Comparison of ENCODE assay signal across 21 cellular contexts in genomic region chr5:124783285-124783684, GRCh38. TPM values are rescaled to one million over a fixed set of nuclear protein-coding genes. Genes with fewer than 3 reads are reported as not detected.
"Had no signal": no experiment of that assay in that cellular context is flagged by ENCODE, and none has a peak within 500 bp of the region (broad histone marks: within the 10 kb centered on the region; RNA-seq: fewer than 3 reads in every experiment).

No MANE protein-coding gene starts in this region.

- H3K79me2 ChIP-seq: hepatocyte had no signal

- H3K9me3 ChIP-seq: body of pancreas, lower lobe of right lung, vagina had no signal

- H3K4me1 ChIP-seq: body of pancreas, lower lobe of right lung, tibial nerve, vagina had no signal

- ATAC-seq: activated CD8-positive, alpha-beta T cell treated with anti-CD3 and anti-CD28 coated beads for 36 hours; activated T-helper 17 cell treated with anti-CD3 and anti-CD28 coated beads, Interleukin-2, amount 50 U/mL, for 72 hours; body of pancreas; left colon; lower lobe of right lung had no signal

- H3K4me3 Mint-ChIP-seq: activated CD4-positive, alpha-beta T cell treated with anti-CD3 and anti-CD28 coated beads, Interleukin-2, amount 10 ng/mL, durations not matched to agents 24 days and 14 days; activated CD8-positive, alpha-beta T cell treated with anti-CD3 and anti-CD28 coated beads for 36 hours; activated naive CD8-positive, alpha-beta T cell treated with anti-CD3 and anti-CD28 coated beads, Interleukin-2, amount 10 ng/mL, durations not matched to agents 7 days and 5 days; activated T-helper 17 cell treated with anti-CD3 and anti-CD28 coated beads, Interleukin-2, amount 50 U/mL, for 72 hours; endodermal cell; stimulated activated naive CD8-positive, alpha-beta T cell treated with anti-CD3 and anti-CD28 coated beads, Interleukin-15, Interleukin-2, amounts not matched to agents 100 ng/mL and 50 ng/mL, for 24 hours had no signal

- H3K4me2 ChIP-seq: hepatocyte had no signal

- H3K36me3 ChIP-seq: lower lobe of right lung, tibial nerve, vagina had no signal

- H3K27me3 ChIP-seq: body of pancreas, hepatocyte, tibial nerve, vagina had no signal

- H3K27ac ChIP-seq: body of pancreas, epithelial cell of prostate, hepatocyte, lower lobe of right lung, tibial nerve, vagina had no signal

- H2AFZ ChIP-seq: hepatocyte had no signal

- H3K4me1 Mint-ChIP-seq: activated CD4-positive, alpha-beta T cell treated with anti-CD3 and anti-CD28 coated beads, Interleukin-2, amount 10 ng/mL, durations not matched to agents 24 days and 14 days; activated naive CD8-positive, alpha-beta T cell treated with anti-CD3 and anti-CD28 coated beads, Interleukin-2, amount 10 ng/mL, durations not matched to agents 7 days and 5 days; activated T-helper 17 cell treated with anti-CD3 and anti-CD28 coated beads, Interleukin-2, amount 50 U/mL, for 72 hours had no signal

- DNase-seq: activated CD4-positive, alpha-beta T cell treated with anti-CD3 and anti-CD28 coated beads, Interleukin-2, amount 10 ng/mL, durations not matched to agents 24 days and 14 days; activated CD8-positive, alpha-beta T cell treated with anti-CD3 and anti-CD28 coated beads for 36 hours; activated naive CD4-positive, alpha-beta T cell; activated naive CD8-positive, alpha-beta T cell treated with anti-CD3 and anti-CD28 coated beads, Interleukin-2, amount 10 ng/mL, durations not matched to agents 7 days and 5 days; activated T-cell treated with anti-CD3 and anti-CD28 coated beads, Interleukin-2, amount 50 U/mL, for 1 hour; body of pancreas; caudate nucleus; endodermal cell; left colon; lower lobe of right lung; occipital lobe; posterior cingulate gyrus; stimulated activated CD4-positive, alpha-beta T cell treated with anti-CD3 and anti-CD28 coated beads, Interleukin-12 subunit alpha, Interleukin-12 subunit beta, amount 100 ng/mL, for 4 hours; stimulated activated CD4-positive, alpha-beta T cell treated with anti-CD3 and anti-CD28 coated beads, Interleukin-1b, Interleukin-23, amount 100 ng/mL, for 48 hours; stimulated activated CD8-positive, alpha-beta memory T cell treated with anti-CD3 and anti-CD28 coated beads, Interleukin-4, amount 100 ng/mL, for 48 hours had no signal

- H3K36me3 Mint-ChIP-seq: activated naive CD8-positive, alpha-beta T cell treated with anti-CD3 and anti-CD28 coated beads, Interleukin-2, amount 10 ng/mL, durations not matched to agents 7 days and 5 days had no signal

- H3K4me3 ChIP-seq: body of pancreas, hepatocyte, lower lobe of right lung, tibial nerve, vagina had no signal

- H3K27me3 Mint-ChIP-seq: activated CD4-positive, alpha-beta T cell treated with anti-CD3 and anti-CD28 coated beads, Interleukin-2, amount 10 ng/mL, durations not matched to agents 24 days and 14 days; activated CD8-positive, alpha-beta T cell treated with anti-CD3 and anti-CD28 coated beads for 36 hours; activated naive CD8-positive, alpha-beta T cell treated with anti-CD3 and anti-CD28 coated beads, Interleukin-2, amount 10 ng/mL, durations not matched to agents 7 days and 5 days; activated T-helper 17 cell treated with anti-CD3 and anti-CD28 coated beads, Interleukin-2, amount 50 U/mL, for 72 hours; stimulated activated naive CD8-positive, alpha-beta T cell treated with anti-CD3 and anti-CD28 coated beads, Interleukin-15, Interleukin-2, amounts not matched to agents 100 ng/mL and 50 ng/mL, for 24 hours had no signal

- H3K27ac Mint-ChIP-seq: activated CD4-positive, alpha-beta T cell treated with anti-CD3 and anti-CD28 coated beads, Interleukin-2, amount 10 ng/mL, durations not matched to agents 24 days and 14 days; activated CD8-positive, alpha-beta T cell treated with anti-CD3 and anti-CD28 coated beads for 36 hours; activated naive CD8-positive, alpha-beta T cell treated with anti-CD3 and anti-CD28 coated beads, Interleukin-2, amount 10 ng/mL, durations not matched to agents 7 days and 5 days; activated T-helper 17 cell treated with anti-CD3 and anti-CD28 coated beads, Interleukin-2, amount 50 U/mL, for 72 hours; endodermal cell; stimulated activated naive CD8-positive, alpha-beta T cell treated with anti-CD3 and anti-CD28 coated beads, Interleukin-15, Interleukin-2, amounts not matched to agents 100 ng/mL and 50 ng/mL, for 24 hours had no signal

RNA-seq across cellular contexts. Expression of gene ZNF608, which starts 36.8 kb away (rescaled TPM):
- total RNA-seq: activated CD4-positive, alpha-beta T cell treated with anti-CD3 and anti-CD28 coated beads, Interleukin-2, amount 10 ng/mL, durations not matched to agents 24 days and 14 days; activated CD8-positive, alpha-beta T cell treated with anti-CD3 and anti-CD28 coated beads for 36 hours; activated naive CD8-positive, alpha-beta T cell treated with anti-CD3 and anti-CD28 coated beads, Interleukin-2, amount 10 ng/mL, durations not matched to agents 7 days and 5 days; activated T-helper 17 cell treated with anti-CD3 and anti-CD28 coated beads, Interleukin-2, amount 50 U/mL, for 72 hours had no signal
